Comparison of ENCODE assay signal across 13 cellular contexts in the genomic region with DNA sequence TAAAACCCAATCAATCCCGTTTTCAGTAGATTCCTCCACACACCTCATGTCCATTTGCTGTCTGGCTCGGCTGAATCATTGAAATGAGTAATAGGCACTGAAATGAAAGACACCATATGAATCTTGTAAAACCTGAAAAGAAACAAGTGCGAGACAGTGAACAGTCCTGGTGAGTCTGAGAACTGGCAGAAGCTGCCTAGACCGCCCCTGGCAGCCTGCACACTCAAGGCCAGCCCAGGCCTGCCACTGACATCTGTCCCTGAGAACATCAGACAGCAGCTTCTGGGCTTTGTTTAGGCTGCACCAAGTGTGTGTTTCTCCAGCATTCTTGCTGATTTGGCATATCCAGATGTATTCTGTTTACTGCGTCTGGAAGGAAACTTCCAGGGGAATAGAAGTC. TPM values are rescaled to one million over a fixed set of nuclear protein-coding genes. Genes with fewer than 3 reads are reported as not detected.
DNase-seq lines count a peak whose midpoint lies in the region; TF ChIP-seq lines count a peak whose summit lies in the region.
"Had no signal": no experiment of that assay in that cellular context is flagged by ENCODE, and none has a peak within 500 bp of the region (broad histone marks: within the 10 kb centered on the region; RNA-seq: fewer than 3 reads in every experiment).

No MANE protein-coding gene starts in this region.

- H3K27me3 Mint-ChIP-seq in activated CD4-positive, alpha-beta T cell treated with anti-CD3 and anti-CD28 coated beads, Interleukin-2, amount 10 ng/mL, durations not matched to agents 24 days and 14 days: no peaks in the 10 kb centered on the region

- no peak for TF ChIP-seq CTCF in fibroblast of mammary gland (conservative IDR thresholded peaks at IDR 0.05; ENCODE audit: control insufficient read depth, insufficient read depth, low read depth, low read length)

- peaks cover 21% of the 10 kb centered on the region for H3K36me3 Mint-ChIP-seq in activated CD4-positive, alpha-beta T cell treated with anti-CD3 and anti-CD28 coated beads, Interleukin-2, amount 10 ng/mL, durations not matched to agents 24 days and 14 days (ENCODE audit: low read depth)

- H3K4me3 Mint-ChIP-seq in activated CD4-positive, alpha-beta T cell treated with anti-CD3 and anti-CD28 coated beads, Interleukin-2, amount 10 ng/mL, durations not matched to agents 24 days and 14 days: no peak overlapping the region
- H3K4me3 Mint-ChIP-seq: T-helper 1 cell treated with Interleukin-12 subunit alpha and Interleukin-12 subunit beta and Interleukin-4 antibody, amounts not matched to agents 30 μg/mL and 1 μg/mL, for 36 hours had no signal

- H3K9me3 Mint-ChIP-seq in activated CD4-positive, alpha-beta T cell treated with anti-CD3 and anti-CD28 coated beads, Interleukin-2, amount 10 ng/mL, durations not matched to agents 24 days and 14 days: no peaks in the 10 kb centered on the region
- H3K9me3 Mint-ChIP-seq: T-helper 1 cell treated with Interleukin-12 subunit alpha and Interleukin-12 subunit beta and Interleukin-4 antibody, amounts not matched to agents 30 μg/mL and 1 μg/mL, for 36 hours had no signal

- intact Hi-C loops in activated CD4-positive, alpha-beta T cell treated with anti-CD3 and anti-CD28 coated beads, Interleukin-2, amount 10 ng/mL, durations not matched to agents 24 days and 14 days (cut with micrococcal nuclease): no loop called here

- H3K27ac Mint-ChIP-seq in activated CD4-positive, alpha-beta T cell treated with anti-CD3 and anti-CD28 coated beads, Interleukin-2, amount 10 ng/mL, durations not matched to agents 24 days and 14 days: no peak overlapping the region
- H3K27ac Mint-ChIP-seq: T-helper 1 cell treated with Interleukin-12 subunit alpha and Interleukin-12 subunit beta and Interleukin-4 antibody, amounts not matched to agents 30 μg/mL and 1 μg/mL, for 36 hours had no signal

- H3K4me1 Mint-ChIP-seq in activated CD4-positive, alpha-beta T cell treated with anti-CD3 and anti-CD28 coated beads, Interleukin-2, amount 10 ng/mL, durations not matched to agents 24 days and 14 days: peaks cover 11% of the 10 kb centered on the region

- DNase-seq in DMS79 (lab: John Stamatoyannopoulos, UW) (peak; percentile 93), NCI-H69 (lab: John Stamatoyannopoulos, UW) (peak; percentile 83), fibroblast of mammary gland (ENCODE audit: low read depth) (peak; percentile 81), pons (ENCODE audit: low spot score) (peak; percentile 55), GM19240 (ENCODE audit: insufficient read length, low spot score) (no peak), cortex of kidney (lab: John Stamatoyannopoulos, UW) (no peak)
- DNase-seq in stimulated activated CD4-positive, alpha-beta T cell treated with anti-CD3 and anti-CD28 coated beads, Interleukin-2, amount 100 ng/mL, for 48 hours: no peak
- no peak for DNase-seq in activated CD4-positive, alpha-beta T cell treated with anti-CD3 and anti-CD28 coated beads, Interleukin-2, amount 10 ng/mL, durations not matched to agents 24 days and 14 days
- DNase-seq: activated naive CD4-positive, alpha-beta T cell treated with anti-CD3 and anti-CD28 coated beads, Interleukin-2, amount 50 U/mL, for 16 hours; NCI-H146; stimulated activated CD4-positive, alpha-beta T cell treated with anti-CD3 and anti-CD28 coated beads, Interleukin-12 subunit alpha, Interleukin-12 subunit beta, amount 100 ng/mL, for 4 hours; transverse colon had no signal

- no peak overlapping the region for H3K4me3 ChIP-seq in fibroblast of mammary gland (ENCODE audit: control insufficient read depth, low read depth, low read length)
- H3K4me3 ChIP-seq: transverse colon had no signal

RNA-seq across cellular contexts. Expression of gene ENDOD1, which starts 44.8 kb away (rescaled TPM):
- total RNA-seq in activated CD4-positive, alpha-beta T cell treated with anti-CD3 and anti-CD28 coated beads, Interleukin-2, amount 10 ng/mL, durations not matched to agents 24 days and 14 days: 34.1 and 34.3 TPM in 2 replicates

Comparison
In these comparisons a context has a peak if more than half of its experiments do, and no peak if none do; other contexts are left out.
1. DNase-seq: peak in DMS79 (single experiment), NCI-H69 (single experiment), fibroblast of mammary gland (single experiment) and pons (single experiment); none in stimulated activated CD4-positive, alpha-beta T cell treated with anti-CD3 and anti-CD28 coated beads, Interleukin-2, amount 100 ng/mL, for 48 hours (0 of 2), GM19240 (single experiment), cortex of kidney (single experiment) and activated CD4-positive, alpha-beta T cell treated with anti-CD3 and anti-CD28 coated beads, Interleukin-2, amount 10 ng/mL, durations not matched to agents 24 days and 14 days (single experiment).